Comparison of ENCODE assay signal across 20 cellular contexts in genomic region chr2:71581015-71581414, GRCh38.
"Had no signal": no experiment of that assay in that cellular context is flagged by ENCODE, and none has a peak within 500 bp of the region (broad histone marks: within the 10 kb centered on the region; RNA-seq: fewer than 3 reads in every experiment).

No MANE protein-coding gene starts in this region.

- H3K4me1 Mint-ChIP-seq: activated CD4-positive, alpha-beta T cell treated with anti-CD3 and anti-CD28 coated beads, Interleukin-2, amount 10 ng/mL, durations not matched to agents 24 days and 14 days; natural killer cell had no signal

- DNase-seq: activated CD4-positive, alpha-beta T cell treated with anti-CD3 and anti-CD28 coated beads, Interleukin-2, amount 10 ng/mL, durations not matched to agents 24 days and 14 days; activated CD4-positive, CD25-positive, alpha-beta regulatory T cell; activated CD8-positive, alpha-beta memory T cell treated with anti-CD3 and anti-CD28 coated beads, Interleukin-2, amount 50 U/mL, for 4 hours; activated CD8-positive, alpha-beta T cell treated with anti-CD3 and anti-CD28 coated beads, Interleukin-2, amount 10 ng/mL, durations not matched to agents 7 days and 5 days; activated effector memory CD4-positive, alpha-beta T cell treated with anti-CD3 and anti-CD28 coated beads, Interleukin-2, amount 50 U/mL, for 16 hours; activated T-cell treated with anti-CD3 and anti-CD28 coated beads, Interleukin-2, amount 50 U/mL, for 48 hours; amniotic stem cell; central memory CD4-positive, alpha-beta T cell; effector CD4-positive, alpha-beta T cell; left lung; mesenchymal stem cell; natural killer cell; nucleus accumbens; posterior cingulate gyrus had no signal

- H3K9me3 ChIP-seq: left lung had no signal

- H3K36me3 Mint-ChIP-seq: activated naive CD4-positive, alpha-beta T cell treated with anti-CD3 and anti-CD28 coated beads, Interleukin-2, amount 50 U/mL, for 72 hours; natural killer cell had no signal

- H3K4me1 ChIP-seq: left lung had no signal

- H3K27ac ChIP-seq: hepatocyte, left lung had no signal

- H3K27me3 ChIP-seq: hepatocyte, left lung had no signal

- H3K4me3 Mint-ChIP-seq: activated CD4-positive, alpha-beta T cell treated with anti-CD3 and anti-CD28 coated beads, Interleukin-2, amount 10 ng/mL, durations not matched to agents 24 days and 14 days; activated CD8-positive, alpha-beta T cell treated with anti-CD3 and anti-CD28 coated beads, Interleukin-2, amount 10 ng/mL, durations not matched to agents 7 days and 5 days; natural killer cell; stimulated activated naive CD8-positive, alpha-beta T cell treated with anti-CD3 and anti-CD28 coated beads, Interleukin-15, Interleukin-2, amounts not matched to agents 100 ng/mL and 50 ng/mL, for 24 hours; T-helper 2 cell treated with Interferon-gamma antibody and Interleukin-4, amounts not matched to agents 5 μg/mL and 100 μg/mL, for 36 hours had no signal

- FAIRE-seq: keratinocyte had no signal

- H3K9me3 Mint-ChIP-seq: activated CD4-positive, alpha-beta T cell treated with anti-CD3 and anti-CD28 coated beads, Interleukin-2, amount 10 ng/mL, durations not matched to agents 24 days and 14 days; activated naive CD4-positive, alpha-beta T cell treated with anti-CD3 and anti-CD28 coated beads, Interleukin-2, amount 50 U/mL, for 72 hours; natural killer cell; stimulated activated naive CD8-positive, alpha-beta T cell treated with anti-CD3 and anti-CD28 coated beads, Interleukin-15, Interleukin-2, amounts not matched to agents 100 ng/mL and 50 ng/mL, for 24 hours; T-helper 2 cell treated with Interferon-gamma antibody and Interleukin-4, amounts not matched to agents 5 μg/mL and 100 μg/mL, for 36 hours had no signal

- H3K4me3 ChIP-seq: coronary artery, hepatocyte, left lung had no signal

- H3K27ac Mint-ChIP-seq: activated CD4-positive, alpha-beta T cell treated with anti-CD3 and anti-CD28 coated beads, Interleukin-2, amount 10 ng/mL, durations not matched to agents 24 days and 14 days; activated CD8-positive, alpha-beta T cell treated with anti-CD3 and anti-CD28 coated beads, Interleukin-2, amount 10 ng/mL, durations not matched to agents 7 days and 5 days; natural killer cell; stimulated activated naive CD8-positive, alpha-beta T cell treated with anti-CD3 and anti-CD28 coated beads, Interleukin-15, Interleukin-2, amounts not matched to agents 100 ng/mL and 50 ng/mL, for 24 hours; T-helper 2 cell treated with Interferon-gamma antibody and Interleukin-4, amounts not matched to agents 5 μg/mL and 100 μg/mL, for 36 hours had no signal

- ATAC-seq: activated CD8-positive, alpha-beta T cell treated with anti-CD3 and anti-CD28 coated beads, Interleukin-2, amount 10 ng/mL, durations not matched to agents 7 days and 5 days; activated naive CD4-positive, alpha-beta T cell treated with anti-CD3 and anti-CD28 coated beads, Interleukin-2, amount 50 U/mL, for 72 hours; left lung; natural killer cell had no signal

- H3K27me3 Mint-ChIP-seq: activated CD4-positive, alpha-beta T cell treated with anti-CD3 and anti-CD28 coated beads, Interleukin-2, amount 10 ng/mL, durations not matched to agents 24 days and 14 days; stimulated activated naive CD8-positive, alpha-beta T cell treated with anti-CD3 and anti-CD28 coated beads, Interleukin-15, Interleukin-2, amounts not matched to agents 100 ng/mL and 50 ng/mL, for 24 hours had no signal
